11 cellular contexts compared by ENCODE assay signal in the genomic region with DNA sequence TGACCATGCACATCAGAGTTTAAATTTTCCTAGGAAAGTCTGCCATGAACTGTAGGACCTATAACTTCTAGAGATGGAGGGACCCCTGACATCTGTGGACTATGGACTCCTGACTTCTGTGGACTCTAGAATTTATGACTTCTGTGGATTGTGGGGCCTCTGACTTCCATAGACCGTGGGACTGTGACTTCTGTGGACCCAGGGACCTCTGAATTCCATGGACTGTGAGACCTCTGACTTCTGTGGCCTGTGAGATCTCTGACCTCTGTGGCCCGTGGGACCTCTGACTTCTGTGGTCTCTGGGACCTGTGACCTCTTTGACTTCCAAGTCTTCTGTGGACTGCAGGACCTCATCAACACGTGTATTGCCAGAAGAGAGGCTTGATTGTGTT. TPM values are rescaled to one million over a fixed set of nuclear protein-coding genes. Genes with fewer than 3 reads are reported as not detected.
DNase-seq lines count a peak whose midpoint lies in the region; ATAC-seq, FAIRE-seq and TF ChIP-seq lines count a peak whose summit lies in the region.
"Had no signal": no experiment of that assay in that cellular context is flagged by ENCODE, and none has a peak within 500 bp of the region (broad histone marks: within the 10 kb centered on the region; RNA-seq: fewer than 3 reads in every experiment).

No MANE protein-coding gene starts in this region.

- FAIRE-seq in endothelial cell of umbilical vein (lab: Jason Lieb, UNC) = no peak
- FAIRE-seq: islet of Langerhans had no signal

- TF ChIP-seq RAD21 in SK-N-SH (IDR thresholded peaks at IDR 0.05; ENCODE audit: low read length) = no peak

- no peaks in the 10 kb centered on the region for H3K36me3 ChIP-seq in SK-N-SH (replicated peaks in 1 of 2; ENCODE audit: control insufficient read depth in 1 of 2, insufficient read depth in 2 of 2, low read length in 1 of 2)
- H3K36me3 ChIP-seq in SK-N-MC (ENCODE audit: insufficient read depth, low read length) = no peaks in the 10 kb centered on the region
- no peaks in the 10 kb centered on the region for H3K36me3 ChIP-seq in endothelial cell of umbilical vein (ENCODE audit: control insufficient read depth in 2 of 2, extremely low read depth in 1 of 2, insufficient read depth in 2 of 2, low read length in 2 of 2)
- H3K36me3 ChIP-seq in smooth muscle cell (ENCODE audit: low read depth) = no peaks in the 10 kb centered on the region

- 68% methylated on average over 2 of the region's 3 CpGs for WGBS in SK-N-SH (ENCODE audit: low lambda C conversion rate)
- 88% methylated on average over 3 of the region's 3 CpGs for WGBS in smooth muscle cell (ENCODE audit: low lambda C conversion rate)

- H3K9me3 ChIP-seq in SK-N-SH (no peaks in the 10 kb centered on the region), SK-N-MC (ENCODE audit: low read depth, low read length) (no peaks in the 10 kb centered on the region), endothelial cell of umbilical vein (replicated peaks; ENCODE audit: control insufficient read depth, insufficient read depth, low read length) (no peaks in the 10 kb centered on the region), smooth muscle cell (replicated peaks; ENCODE audit: low read depth) (no peaks in the 10 kb centered on the region)

- TSS peak; percentile 58 for BruUV-seq in endothelial cell of umbilical vein (replicated peaks; lab: Mats Ljungman, UMichigan)

- DNase-seq in SK-N-SH (no peak), SK-N-MC (ENCODE audit: low read depth, low spot score) (no peak), endothelial cell of umbilical vein (ENCODE audit: low read depth, low spot score) (no peak), smooth muscle cell (lab: John Stamatoyannopoulos, UW; ENCODE audit: unreplicated experiment) (no peak), dedifferentiated amniotic fluid mesenchymal stem cell (ENCODE audit: extremely low spot score) (no peak), HuH-7.5 (ENCODE audit: low spot score) (no peak), dorsolateral prefrontal cortex (no peak)
- DNase-seq: 8988T, activated gamma-delta T cell had no signal

- no peak for TF ChIP-seq POLR2A in endothelial cell of umbilical vein (IDR thresholded peaks at IDR 0.05; ENCODE audit: low read depth, low read length)

- CTCF ChIA-PET in SK-N-SH (lab: Yijun Ruan, JAX) = interaction anchor here (0.7 to 1.2 kb wide), 5 partner anchors 9 to 355 kb away, joined by 3 to 5 read pairs (median 3); no protein-coding TSS in a partner anchor
- CTCF ChIA-PET in endothelial cell of umbilical vein (lab: Charles Lee) = interaction anchor here (0.7 to 7.5 kb wide), 9 partner anchors 9 to 399 kb away, joined by 3 to 132 read pairs (median 4); a partner anchor contains a TSS

- H3K9me2 ChIP-seq in SK-N-SH = no peaks in the 10 kb centered on the region

- H3K9ac ChIP-seq in SK-N-SH = peak overlapping the region; percentile 62
- H3K9ac ChIP-seq in SK-N-MC (ENCODE audit: insufficient read length) = no peak overlapping the region
- H3K9ac ChIP-seq in endothelial cell of umbilical vein (replicated peaks; ENCODE audit: extremely low read depth, insufficient read depth, low read length) = peak overlapping the region; percentile 7
- peak overlapping the region; percentile 34 for H3K9ac ChIP-seq in smooth muscle cell (ENCODE audit: low read depth)

- H3F3A ChIP-seq in SK-N-SH (replicated peaks; ENCODE audit: insufficient read depth) (peaks cover 29% of the 10 kb centered on the region), smooth muscle cell (ENCODE audit: low read depth) (peaks cover 20% of the 10 kb centered on the region)

- H3K9me1 ChIP-seq in endothelial cell of umbilical vein (replicated peaks; ENCODE audit: control insufficient read depth, extremely low read depth, insufficient read depth, low read length) = no peaks in the 10 kb centered on the region

- H2AFZ ChIP-seq in SK-N-SH (ENCODE audit: low read depth) (no peak overlapping the region), endothelial cell of umbilical vein (ENCODE audit: low read depth, low read length) (no peak overlapping the region), smooth muscle cell (ENCODE audit: low read depth) (no peak overlapping the region)

- H3K4me3 ChIP-seq in SK-N-SH (ENCODE audit: low read depth in 2 of 2, low read length in 1 of 2) (peak overlapping the region in 1 of 2 experiments; percentile 55; a peak in 2 of 4 replicates), SK-N-MC (no peak overlapping the region), endothelial cell of umbilical vein (replicated peaks in 1 of 3; ENCODE audit: insufficient read depth in 1 of 3, low read depth in 1 of 3, low read length in 3 of 3) (no peak overlapping the region), smooth muscle cell (no peak overlapping the region), dorsolateral prefrontal cortex (no peak overlapping the region)

- H3K27me3 ChIP-seq in SK-N-SH (ENCODE audit: insufficient read depth) (no peaks in the 10 kb centered on the region), endothelial cell of umbilical vein (ENCODE audit: control insufficient read depth in 2 of 2, insufficient read depth in 2 of 2, low read length in 2 of 2) (no peaks in the 10 kb centered on the region), smooth muscle cell (ENCODE audit: low read depth) (no peaks in the 10 kb centered on the region), dorsolateral prefrontal cortex (no peaks in the 10 kb centered on the region)

- TF ChIP-seq CTCF in SK-N-SH (IDR thresholded peaks at IDR 0.05) (no peak), endothelial cell of umbilical vein (IDR thresholded peaks at IDR 0.05; ENCODE audit: extremely low read depth in 1 of 2, insufficient read depth in 1 of 2, low read depth in 1 of 2, low read length in 2 of 2) (no peak), smooth muscle cell (IDR thresholded peaks at IDR 0.05; ENCODE audit: borderline replicate concordance, insufficient read depth, poor library complexity, severe bottlenecking) (no peak), dorsolateral prefrontal cortex (IDR thresholded peaks at IDR 0.05 in 54 of 56, conservative IDR thresholded peaks at IDR 0.05 in 2 of 56; ENCODE audit: low read depth in 1 of 56, partially characterized antibody in 56 of 56) (no peak)

- peaks cover 37 to 68% of the 10 kb centered on the region in 2 experiments for H3K4me1 ChIP-seq in SK-N-SH (ENCODE audit: control insufficient read depth in 1 of 2, insufficient read depth in 2 of 2, low read depth in 1 of 2, low read length in 1 of 2)
- H3K4me1 ChIP-seq in endothelial cell of umbilical vein (ENCODE audit: control insufficient read depth, extremely low read depth, insufficient read depth, low read length) = peaks cover 28% of the 10 kb centered on the region
- peaks cover 26% of the 10 kb centered on the region for H3K4me1 ChIP-seq in smooth muscle cell (ENCODE audit: low read depth)

- POLR2A ChIA-PET in SK-N-SH (lab: Yijun Ruan, JAX) (no interaction called here), endothelial cell of umbilical vein (lab: Charles Lee) (no interaction called here)

- dilution Hi-C loops in endothelial cell of umbilical vein (cut with MboI; ENCODE audit: extremely low pct_ligation_motif_present, low sequenced_read_pairs) = no loop called here

- ATAC-seq in SK-N-SH treated with all-trans-retinoic acid at 6 μM for 48 hours = no peak

- H4K20me1 ChIP-seq in SK-N-SH (ENCODE audit: insufficient read depth) = peaks cover 3% of the 10 kb centered on the region; the same call in 1 of the 2 replicates
- no peaks in the 10 kb centered on the region for H4K20me1 ChIP-seq in endothelial cell of umbilical vein (replicated peaks; ENCODE audit: control insufficient read depth, extremely low read depth, insufficient read depth, low read length)
- peaks cover 98% of the 10 kb centered on the region for H4K20me1 ChIP-seq in smooth muscle cell (ENCODE audit: low read depth)

- intact Hi-C loops in endothelial cell of umbilical vein (cut with micrococcal nuclease) = loop anchor here (1.0 to 5.0 kb wide), 4 partner anchors 17 to 356 kb away; no protein-coding TSS in a partner anchor
- intact Hi-C loops in dorsolateral prefrontal cortex (cut with DNase I) = loop anchor here (5.0 to 10.0 kb wide), 4 partner anchors 183 to 423 kb away; a partner anchor contains a TSS

- H3K4me2 ChIP-seq in SK-N-SH = peak overlapping the region; percentile 86
- peak overlapping the region; percentile 71 for H3K4me2 ChIP-seq in endothelial cell of umbilical vein (ENCODE audit: insufficient read depth, low read length)
- peak overlapping the region; percentile 76 for H3K4me2 ChIP-seq in smooth muscle cell

- TF ChIP-seq EP300 in SK-N-SH (IDR thresholded peaks at IDR 0.05; ENCODE audit: borderline replicate concordance in 1 of 2, low read depth in 1 of 2, low read length in 1 of 2) = no peak

- H3K27ac ChIP-seq in SK-N-SH (ENCODE audit: low read depth in 2 of 2, low read length in 1 of 2) = peak overlapping the region; percentile 8 to 92; a peak in 3 of 4 replicates
- H3K27ac ChIP-seq in SK-N-MC = peak overlapping the region; percentile 27; the same call in 1 of the 2 replicates
- H3K27ac ChIP-seq in endothelial cell of umbilical vein (ENCODE audit: insufficient read depth, low read depth, low read length) = peak overlapping the region; percentile 72
- H3K27ac ChIP-seq in smooth muscle cell (ENCODE audit: low read depth) = peak overlapping the region; percentile 83
- peak overlapping the region in 10 of 59 donors; percentile 1 to 48 (median 15) for H3K27ac ChIP-seq in dorsolateral prefrontal cortex

- H3K79me2 ChIP-seq in SK-N-SH (ENCODE audit: insufficient read depth) = peaks cover 71% of the 10 kb centered on the region
- H3K79me2 ChIP-seq in endothelial cell of umbilical vein (ENCODE audit: control insufficient read depth, insufficient read depth, low read length) = peaks cover 38% of the 10 kb centered on the region
- peaks cover 30% of the 10 kb centered on the region for H3K79me2 ChIP-seq in smooth muscle cell (ENCODE audit: low read depth)

RNA-seq across cellular contexts. Expression of a gene that starts 36.7 kb away (rescaled TPM):
- polyA plus RNA-seq in SK-N-SH (2012; rRNA removed) = 17.8 and 36.2 TPM in 2 replicates
- polyA plus RNA-seq in SK-N-SH (2012; cell fraction: cytosol; rRNA removed) = 19.9 and 27.1 TPM in 2 replicates
- polyA plus RNA-seq in SK-N-SH (2012; cell fraction: nucleus; rRNA removed) = 34.1 and 35.2 TPM in 2 replicates
- total RNA-seq in endothelial cell of umbilical vein = 22.8 and 26.5 TPM in 2 replicates
- polyA plus RNA-seq in endothelial cell of umbilical vein = 19.5 and 20.1 TPM in 2 replicates
- polyA plus RNA-seq in endothelial cell of umbilical vein (2011; cell fraction: cytosol; rRNA removed) = 11.0 and 15.8 TPM in 2 replicates
- polyA plus RNA-seq in endothelial cell of umbilical vein (2011; cell fraction: nucleus; rRNA removed) = 21.3 and 21.7 TPM in 2 replicates
- 15.3 and 18.1 TPM in 2 replicates for polyA plus RNA-seq in endothelial cell of umbilical vein (2012)
- 9.4 and 18.6 TPM in 2 replicates for polyA minus RNA-seq in endothelial cell of umbilical vein
- polyA minus RNA-seq in endothelial cell of umbilical vein (2011; cell fraction: cytosol; rRNA and poly(A)+ RNA removed) = 5.4 TPM
- 10.7 and 22.7 TPM in 2 replicates for polyA minus RNA-seq in endothelial cell of umbilical vein (2011; cell fraction: nucleus; rRNA and poly(A)+ RNA removed)
- total RNA-seq in smooth muscle cell = 8.2 and 14.2 TPM in 2 replicates
- 15.2 and 23.1 TPM in 2 replicates for polyA plus RNA-seq in smooth muscle cell
- total RNA-seq in dorsolateral prefrontal cortex = 10 to 100 TPM; 24.3 to 45.5 (median 35.0) TPM

RNA-seq across cellular contexts. Expression of a gene that starts 39.2 kb away (rescaled TPM):
- 42.3 and 54.4 TPM in 2 replicates for polyA plus RNA-seq in SK-N-SH (2012; rRNA removed)
- 42.5 and 49.5 TPM in 2 replicates for polyA plus RNA-seq in SK-N-SH (2012; cell fraction: cytosol; rRNA removed)
- 23.5 and 24.9 TPM in 2 replicates for polyA plus RNA-seq in SK-N-SH (2012; cell fraction: nucleus; rRNA removed)
- total RNA-seq in endothelial cell of umbilical vein = 44.5 and 45.9 TPM in 2 replicates
- polyA plus RNA-seq in endothelial cell of umbilical vein = 21.0 and 30.0 TPM in 2 replicates
- polyA plus RNA-seq in endothelial cell of umbilical vein (2011; cell fraction: cytosol; rRNA removed) = 30.1 and 35.7 TPM in 2 replicates
- 16.9 and 17.5 TPM in 2 replicates for polyA plus RNA-seq in endothelial cell of umbilical vein (2011; cell fraction: nucleus; rRNA removed)
- polyA plus RNA-seq in endothelial cell of umbilical vein (2012) = 35.6 and 39.8 TPM in 2 replicates
- 50.9 and 54.5 TPM in 2 replicates for polyA minus RNA-seq in endothelial cell of umbilical vein
- polyA minus RNA-seq in endothelial cell of umbilical vein (2011; cell fraction: cytosol; rRNA and poly(A)+ RNA removed) = 19.4 TPM
- 8.4 and 10.9 TPM in 2 replicates for polyA minus RNA-seq in endothelial cell of umbilical vein (2011; cell fraction: nucleus; rRNA and poly(A)+ RNA removed)
- 18.6 and 27.6 TPM in 2 replicates for total RNA-seq in smooth muscle cell
- polyA plus RNA-seq in smooth muscle cell = 30.0 and 35.2 TPM in 2 replicates
- total RNA-seq in dorsolateral prefrontal cortex = 10 to 100 TPM; 20.0 to 49.9 (median 32.7) TPM
